9 cellular contexts compared by ENCODE assay signal in genomic region chr12:108135627-108136026, GRCh38. TPM values are rescaled to one million over a fixed set of nuclear protein-coding genes. Genes with fewer than 3 reads are reported as not detected.
"Had no signal": no experiment of that assay in that cellular context is flagged by ENCODE, and none has a peak within 500 bp of the region (broad histone marks: within the 10 kb centered on the region; RNA-seq: fewer than 3 reads in every experiment).

No MANE protein-coding gene starts in this region.

- DNase-seq: IMR-90, KBM-7, KG1 had no signal

- H3K27ac ChIP-seq: HL-60, KMS-11 had no signal

- ATAC-seq: HepG2 had no signal

- H3K9ac ChIP-seq: KMS-11 had no signal

- FAIRE-seq: HepG2, HTR-8/SVneo had no signal

- H3K4me2 ChIP-seq: KMS-11 had no signal

RNA-seq across cellular contexts. Expression of gene WSCD2, which starts 6.5 kb away (rescaled TPM):
- total RNA-seq: HepG2, HT-29, HT1080, IMR-90 had no signal
- polyA plus RNA-seq: HepG2, IMR-90 had no signal
